Comparison of ENCODE assay signal across 10 cellular contexts in genomic region chr11:47394050-47394321, GRCh38. TPM values are rescaled to one million over a fixed set of nuclear protein-coding genes. Genes with fewer than 3 reads are reported as not detected.
DNase-seq lines count a peak whose midpoint lies in the region; TF ChIP-seq lines count a peak whose summit lies in the region.
"Had no signal": no experiment of that assay in that cellular context is flagged by ENCODE, and none has a peak within 500 bp of the region (broad histone marks: within the 10 kb centered on the region; RNA-seq: fewer than 3 reads in every experiment).

No MANE protein-coding gene starts in this region.

- H3K4me1 ChIP-seq in mesenchymal stem cell (ENCODE audit: control insufficient read depth, insufficient read depth, low read depth, low read length) (peaks cover 36% of the 10 kb centered on the region), suprapubic skin (peaks cover 31% of the 10 kb centered on the region)

- H3K27me3 Mint-ChIP-seq in activated CD4-positive, alpha-beta T cell treated with anti-CD3 and anti-CD28 coated beads, Interleukin-2, amount 10 ng/mL, durations not matched to agents 7 days and 5 days = no peaks in the 10 kb centered on the region

- H3K27me3 ChIP-seq in mesenchymal stem cell (ENCODE audit: control insufficient read depth in 1 of 2, insufficient read depth in 1 of 2, low read length in 2 of 2) (no peaks in the 10 kb centered on the region), suprapubic skin (no peaks in the 10 kb centered on the region)
- H3K27me3 ChIP-seq: thyroid gland had no signal

- peak overlapping the region in 1 of 2 experiments; percentile 90 for H3K18ac ChIP-seq in mesenchymal stem cell (ENCODE audit: low read depth in 1 of 2, low read length in 2 of 2)

- no peak overlapping the region for H3K27ac ChIP-seq in mesenchymal stem cell (ENCODE audit: low read length, poor library complexity, severe bottlenecking)
- peak overlapping the region; percentile 89 for H3K27ac ChIP-seq in suprapubic skin

- H3K9ac ChIP-seq in mesenchymal stem cell (ENCODE audit: low read length) = no peak overlapping the region

- H3K4me2 ChIP-seq in mesenchymal stem cell (ENCODE audit: low read length, poor library complexity, severe bottlenecking) = no peak overlapping the region

- H3K4ac ChIP-seq in mesenchymal stem cell (ENCODE audit: low read depth in 1 of 2, low read length in 2 of 2) = peak overlapping the region; percentile 58 to 69

- CTCF ChIA-PET in activated CD4-positive, alpha-beta T cell treated with anti-CD3 and anti-CD28 coated beads, Interleukin-2, amount 10 ng/mL, durations not matched to agents 7 days and 5 days (lab: Charles Lee) = interaction anchor here (1.1 to 4.0 kb wide), 2 partner anchors 9 to 15 kb away, joined by 6 to 26 read pairs; partner anchors contain the start of gene SPI1

- H3K9me3 Mint-ChIP-seq in activated CD4-positive, alpha-beta T cell treated with anti-CD3 and anti-CD28 coated beads, Interleukin-2, amount 10 ng/mL, durations not matched to agents 7 days and 5 days = no peaks in the 10 kb centered on the region

- H2AFZ ChIP-seq in mesenchymal stem cell (ENCODE audit: low read depth, low read length) = no peak overlapping the region

- H2BK120ac ChIP-seq in mesenchymal stem cell (ENCODE audit: low read depth, low read length) = no peak overlapping the region

- WGBS in mesenchymal stem cell = 99% methylated on average over 9 of the region's 9 CpGs
- 72% methylated on average over 9 of the region's 9 CpGs for WGBS in suprapubic skin

- H3K36me3 Mint-ChIP-seq in activated CD4-positive, alpha-beta T cell treated with anti-CD3 and anti-CD28 coated beads, Interleukin-2, amount 10 ng/mL, durations not matched to agents 7 days and 5 days (ENCODE audit: low read depth) = no peaks in the 10 kb centered on the region

- H3K36me3 ChIP-seq in mesenchymal stem cell (ENCODE audit: control insufficient read depth in 1 of 2, insufficient read depth in 2 of 2, low read depth in 1 of 2, low read length in 2 of 2) = no peaks in the 10 kb centered on the region
- H3K36me3 ChIP-seq in suprapubic skin = no peaks in the 10 kb centered on the region
- H3K36me3 ChIP-seq: thyroid gland had no signal

- H3K9me3 ChIP-seq in mesenchymal stem cell (ENCODE audit: control insufficient read depth, low read length) (no peaks in the 10 kb centered on the region), suprapubic skin (no peaks in the 10 kb centered on the region)
- H3K9me3 ChIP-seq: thyroid gland had no signal

- no peak for TF ChIP-seq EP300 in suprapubic skin (IDR thresholded peaks at IDR 0.05)

- H2BK5ac ChIP-seq in mesenchymal stem cell (ENCODE audit: low read depth, low read length, poor library complexity, severe bottlenecking) = no peak overlapping the region

- H4K91ac ChIP-seq in mesenchymal stem cell (ENCODE audit: low read length) = peak overlapping the region; percentile 72

- H2AK5ac ChIP-seq in mesenchymal stem cell (ENCODE audit: low read length, severe bottlenecking) = peak overlapping the region; percentile 37

- POLR2A ChIA-PET in activated CD4-positive, alpha-beta T cell treated with anti-CD3 and anti-CD28 coated beads, Interleukin-2, amount 10 ng/mL, durations not matched to agents 7 days and 5 days (lab: Charles Lee) = no interaction called here

- no peaks in the 10 kb centered on the region for H3K79me1 ChIP-seq in mesenchymal stem cell (replicated peaks; ENCODE audit: low read length, poor library complexity, severe bottlenecking)

- TF ChIP-seq POLR2A in suprapubic skin (IDR thresholded peaks at IDR 0.05) = no peak

- peak overlapping the region; percentile 42 to 66 for H2BK12ac ChIP-seq in mesenchymal stem cell (ENCODE audit: low read length in 2 of 2)

- H3K14ac ChIP-seq in mesenchymal stem cell (ENCODE audit: low read length in 2 of 2) = no peak overlapping the region

- H3K27ac Mint-ChIP-seq in activated CD4-positive, alpha-beta T cell treated with anti-CD3 and anti-CD28 coated beads, Interleukin-2, amount 10 ng/mL, durations not matched to agents 7 days and 5 days = peak overlapping the region; percentile 94

- H3K23ac ChIP-seq in mesenchymal stem cell (ENCODE audit: low read length in 2 of 2) = no peak overlapping the region

- peaks cover 49% of the 10 kb centered on the region for H3K4me1 Mint-ChIP-seq in activated CD4-positive, alpha-beta T cell treated with anti-CD3 and anti-CD28 coated beads, Interleukin-2, amount 10 ng/mL, durations not matched to agents 7 days and 5 days

- no peak overlapping the region for H2BK15ac ChIP-seq in mesenchymal stem cell (ENCODE audit: low read depth, poor library complexity, severe bottlenecking)

- H4K8ac ChIP-seq in mesenchymal stem cell (ENCODE audit: low read length) = peak overlapping the region; percentile 88

- H3K4me3 Mint-ChIP-seq in activated CD4-positive, alpha-beta T cell treated with anti-CD3 and anti-CD28 coated beads, Interleukin-2, amount 10 ng/mL, durations not matched to agents 7 days and 5 days = no peak overlapping the region

- H3K4me3 ChIP-seq in mesenchymal stem cell (ENCODE audit: insufficient read depth in 1 of 2, low read depth in 1 of 2, low read length in 2 of 2) (peak overlapping the region in 1 of 2 experiments; percentile 16), suprapubic skin (no peak overlapping the region)
- H3K4me3 ChIP-seq: thyroid gland had no signal

- TF ChIP-seq CTCF in suprapubic skin (IDR thresholded peaks at IDR 0.05) = no peak

- no peak for DNase-seq in activated CD4-positive, alpha-beta T cell treated with anti-CD3 and anti-CD28 coated beads, Interleukin-2, amount 10 ng/mL, durations not matched to agents 7 days and 5 days
- no peak for DNase-seq in activated CD4-positive, alpha-beta T cell treated with anti-CD3 and anti-CD28 coated beads, Interleukin-2, amount 50 U/mL, for 4 hours
- DNase-seq in astrocyte of the hippocampus (ENCODE audit: low read depth, low spot score) (peak; percentile 0), mesenchymal stem cell (no peak), suprapubic skin (ENCODE audit: low spot score in 2 of 2) (peak in 1 of 2 donors; percentile 56), NCI-H128 (lab: John Stamatoyannopoulos, UW; ENCODE audit: unreplicated experiment) (no peak), SHP77 (lab: John Stamatoyannopoulos, UW) (no peak), HUDEP-2 (lab: John Stamatoyannopoulos, UW; ENCODE audit: unreplicated experiment in 76 of 76) (no peak)
- DNase-seq: thyroid gland had no signal

RNA-seq across cellular contexts. Expression of gene SLC39A13, which starts 14.4 kb away (rescaled TPM):
- 10 to 100 TPM; 22.4 to 28.1 TPM for total RNA-seq in activated CD4-positive, alpha-beta T cell treated with anti-CD3 and anti-CD28 coated beads, Interleukin-2, amount 10 ng/mL, durations not matched to agents 7 days and 5 days
- 89.2 TPM for polyA plus RNA-seq in mesenchymal stem cell (2013, experiment 1 of 2)
- polyA plus RNA-seq in mesenchymal stem cell (2013, experiment 2 of 2) = 88.7 TPM
- total RNA-seq in suprapubic skin = 10 to 100 TPM; 45.5 to 53.8 (median 52.3) TPM

RNA-seq across cellular contexts. Expression of gene SPI1, which starts 15.6 kb away (rescaled TPM):
- not detected for total RNA-seq in activated CD4-positive, alpha-beta T cell treated with anti-CD3 and anti-CD28 coated beads, Interleukin-2, amount 10 ng/mL, durations not matched to agents 7 days and 5 days
- not detected for polyA plus RNA-seq in mesenchymal stem cell (2013, experiment 1 of 2)
- not detected for polyA plus RNA-seq in mesenchymal stem cell (2013, experiment 2 of 2)
- total RNA-seq in suprapubic skin = 10 to 100 TPM in 2 of 4 donors, 1 to 10 TPM in 2; 4.7 to 13.4 (median 9.8) TPM

RNA-seq across cellular contexts. Expression of gene PSMC3, which starts 32.3 kb away (rescaled TPM):
- total RNA-seq in activated CD4-positive, alpha-beta T cell treated with anti-CD3 and anti-CD28 coated beads, Interleukin-2, amount 10 ng/mL, durations not matched to agents 7 days and 5 days = 100 to 1,000 TPM; 153 to 162 TPM
- 95.6 TPM for polyA plus RNA-seq in mesenchymal stem cell (2013, experiment 1 of 2)
- 95.8 TPM for polyA plus RNA-seq in mesenchymal stem cell (2013, experiment 2 of 2)
- total RNA-seq in suprapubic skin = 100 to 1,000 TPM in 3 of 4 donors, 10 to 100 TPM in 1; 52.5 to 124 (median 103) TPM

RNA-seq across cellular contexts. Expression of gene MYBPC3, which starts 41.5 kb away (rescaled TPM):
- total RNA-seq in activated CD4-positive, alpha-beta T cell treated with anti-CD3 and anti-CD28 coated beads, Interleukin-2, amount 10 ng/mL, durations not matched to agents 7 days and 5 days = not detected
- not detected for polyA plus RNA-seq in mesenchymal stem cell (2013, experiment 1 of 2)
- polyA plus RNA-seq in mesenchymal stem cell (2013, experiment 2 of 2) = not detected
- total RNA-seq in suprapubic skin = under 1 TPM in 2 of 4 donors, not detected in 2; 0.21 to 0.57 TPM
- total RNA-seq: thyroid gland had no signal

RNA-seq across cellular contexts. Expression of gene RAPSN, which starts 55.0 kb away (rescaled TPM):
- under 1 TPM; 0.48 to 0.50 TPM for total RNA-seq in activated CD4-positive, alpha-beta T cell treated with anti-CD3 and anti-CD28 coated beads, Interleukin-2, amount 10 ng/mL, durations not matched to agents 7 days and 5 days
- polyA plus RNA-seq in mesenchymal stem cell (2013, experiment 1 of 2) = 0.32 TPM
- 0.16 TPM for polyA plus RNA-seq in mesenchymal stem cell (2013, experiment 2 of 2)
- 1 to 10 TPM in 2 of 4 donors, under 1 TPM in 1, not detected in 1; 0.59 to 4.6 (median 1.0) TPM for total RNA-seq in suprapubic skin
- total RNA-seq: cerebellum had no signal

Comparison
In these comparisons a context has a peak if more than half of its experiments do, and no peak if none do; other contexts are left out.
1. RNA of gene SPI1, which starts 15.6 kb away (total RNA-seq): 4.7 to 13.4 TPM in suprapubic skin; not detected in activated CD4-positive, alpha-beta T cell treated with anti-CD3 and anti-CD28 coated beads, Interleukin-2, amount 10 ng/mL, durations not matched to agents 7 days and 5 days; every median in the first group is over 4 times any median in the second.